Comparison of ENCODE assay signal across 16 cellular contexts in the genomic region with DNA sequence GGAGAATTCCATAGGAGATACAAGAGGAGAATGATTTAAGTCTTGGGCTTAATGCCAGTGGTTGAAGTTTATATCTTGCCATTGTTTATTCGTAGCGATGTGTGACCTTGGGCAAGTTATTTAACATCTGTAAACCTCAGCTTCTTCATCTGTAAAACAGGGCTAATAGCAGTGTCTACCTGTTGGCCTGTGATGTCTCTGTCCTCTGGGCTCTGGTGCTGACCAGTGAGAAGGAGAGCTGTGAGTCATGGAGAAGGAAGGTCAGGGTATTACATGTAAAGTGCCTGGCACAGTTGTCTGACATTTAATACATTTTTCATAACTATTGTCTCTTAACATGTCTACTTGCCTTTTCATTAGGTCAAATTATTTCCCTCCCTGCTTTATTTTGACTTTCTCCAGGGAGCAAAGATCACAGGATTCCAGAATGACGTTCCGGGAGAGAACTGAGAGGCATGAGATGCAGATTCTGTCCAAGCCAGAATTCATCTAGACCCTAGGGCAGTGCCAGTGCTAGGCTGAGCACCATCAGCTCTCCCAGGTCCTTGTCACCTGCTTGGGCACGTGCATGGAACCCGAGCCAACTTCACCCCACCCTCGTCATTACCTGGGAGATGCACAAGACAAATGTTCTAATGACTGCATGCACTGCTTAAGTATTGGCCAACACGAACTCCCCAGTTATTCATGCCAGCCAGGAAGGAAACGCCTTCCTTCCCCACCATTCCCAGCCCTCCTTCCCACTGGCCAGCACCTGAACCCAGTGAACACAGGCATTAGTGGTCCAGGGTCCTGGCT.
A peak's percentile ranks its signal among the peaks of the same experiment; 100 is the strongest.
DNase-seq lines count a peak whose midpoint lies in the region; ATAC-seq and TF ChIP-seq lines count a peak whose summit lies in the region.
"Had no signal": no experiment of that assay in that cellular context is flagged by ENCODE, and none has a peak within 500 bp of the region (broad histone marks: within the 10 kb centered on the region; RNA-seq: fewer than 3 reads in every experiment).

No MANE protein-coding gene starts in this region.

- H3K36me3 ChIP-seq in GM23248 (ENCODE audit: low read depth), result no peaks in the 10 kb centered on the region
- no peaks in the 10 kb centered on the region for H3K36me3 ChIP-seq in mammary epithelial cell (ENCODE audit: insufficient read depth, low read length)
- H3K36me3 ChIP-seq in spleen, result no peaks in the 10 kb centered on the region
- H3K36me3 ChIP-seq: gastroesophageal sphincter, SJSA1 had no signal

- in situ Hi-C loops in GM23248 (cut with MboI), result no loop called here
- in situ Hi-C loops in mammary epithelial cell (cut with MboI; ENCODE audit: low sequenced_read_pairs in 2 of 2), result no loop called here

- WGBS in GM23248 (ENCODE audit: low coverage in 1 of 2, low lambda C conversion rate in 2 of 2, missing lambda C conversion rate in 2 of 2), 2 experiments, result 44 to 45% methylated on average over 9 of the region's 9 CpGs
- WGBS in mammary epithelial cell (ENCODE audit: low coverage, missing lambda C conversion rate), result 59% methylated on average over 8 of the region's 9 CpGs
- 70 to 80% (median 79%) methylated on average over 9 of the region's 9 CpGs for WGBS in spleen, 5 donors

- TF ChIP-seq POLR2A in spleen (IDR thresholded peaks at IDR 0.05), result no peak

- no peaks in the 10 kb centered on the region; the same call in 1 of the 2 replicates for H3F3A ChIP-seq in GM23248 (ENCODE audit: insufficient read depth)

- H2AFZ ChIP-seq in GM23248 (no peak overlapping the region), mammary epithelial cell (ENCODE audit: low read depth, low read length) (no peak overlapping the region)

- H3K27ac ChIP-seq in GM23248 (no peak overlapping the region), mammary epithelial cell (ENCODE audit: insufficient read depth, low read depth, low read length) (no peak overlapping the region), spleen (no peak overlapping the region)
- H3K27ac ChIP-seq: gastroesophageal sphincter, SJSA1 had no signal

- H3K9ac ChIP-seq in GM23248 (no peak overlapping the region), mammary epithelial cell (ENCODE audit: insufficient read depth, low read length) (no peak overlapping the region)

- H4K20me1 ChIP-seq in GM23248 (ENCODE audit: insufficient read depth) (no peaks in the 10 kb centered on the region), mammary epithelial cell (ENCODE audit: insufficient read depth, low read length) (no peaks in the 10 kb centered on the region)

- 0 out of 2 replicates have a peak, but pooled peaks cover 3% of the 10 kb centered on the region for H3K27me3 ChIP-seq in GM23248 (replicated peaks; ENCODE audit: insufficient read depth)
- no peaks in the 10 kb centered on the region for H3K27me3 ChIP-seq in mammary epithelial cell (ENCODE audit: insufficient read depth, low read length)
- H3K27me3 ChIP-seq in spleen (replicated peaks in 1 of 7), result no peaks in the 10 kb centered on the region
- H3K27me3 ChIP-seq: gastroesophageal sphincter, SJSA1 had no signal

- no peak for ATAC-seq in GM18858 (IDR thresholded peaks at IDR 0.05; ENCODE audit: unreplicated experiment)
- ATAC-seq: gastroesophageal sphincter had no signal

- H3K9me2 ChIP-seq in GM23248 (ENCODE audit: insufficient read depth), result no peaks in the 10 kb centered on the region

- H3K4me2 ChIP-seq in GM23248 (ENCODE audit: unreplicated experiment), result no peak overlapping the region
- no peak overlapping the region for H3K4me2 ChIP-seq in mammary epithelial cell (ENCODE audit: insufficient read depth, low read depth, low read length)

- dilution Hi-C loops in mammary epithelial cell (cut with HindIII; ENCODE audit: low sequenced_read_pairs), result no loop called here

- DNase-seq in GM23248, result peak; percentile 13
- peak; percentile 9 for DNase-seq in NCI-H69 (lab: John Stamatoyannopoulos, UW)
- DNase-seq in mammary epithelial cell, result peak; percentile 14
- DNase-seq in mucosa of gallbladder (ENCODE audit: low spot score), result peak; percentile 8
- no peak for DNase-seq in occipital lobe (lab: John Stamatoyannopoulos, UW)
- DNase-seq in spleen, result no peak
- DNase-seq: activated CD4-positive, alpha-beta T cell treated with anti-CD3 and anti-CD28 coated beads, Interleukin-2, amount 10 ng/mL, durations not matched to agents 24 days and 14 days; activated naive CD8-positive, alpha-beta T cell treated with anti-CD3 and anti-CD28 coated beads, Interleukin-2, amount 10 ng/mL, durations not matched to agents 7 days and 5 days; activated T-cell treated with anti-CD3 and anti-CD28 coated beads, Interleukin-2, amount 50 U/mL, for 24 hours; DND-41; NCI-H2171 treated with DMSO at 0.1 percent for 48 hours; nephron progenitor cell; T1000 had no signal

- CTCF ChIA-PET in mammary epithelial cell (lab: Charles Lee; ENCODE audit: low non-redundant PET), result no interaction called here

- H3K9me3 ChIP-seq in GM23248 (ENCODE audit: low read depth) (no peaks in the 10 kb centered on the region), mammary epithelial cell (replicated peaks; ENCODE audit: insufficient read depth, low read length) (no peaks in the 10 kb centered on the region), spleen (no peaks in the 10 kb centered on the region)
- H3K9me3 ChIP-seq: gastroesophageal sphincter, SJSA1 had no signal

- no peak overlapping the region for H3K4me3 ChIP-seq in GM23248
- no peak overlapping the region for H3K4me3 ChIP-seq in mammary epithelial cell (replicated peaks in 1 of 3; ENCODE audit: insufficient read depth in 1 of 3, low read depth in 2 of 3, low read length in 3 of 3)
- no peak overlapping the region for H3K4me3 ChIP-seq in spleen
- H3K4me3 ChIP-seq: gastroesophageal sphincter, SJSA1 had no signal

- TF ChIP-seq CTCF in mammary epithelial cell (conservative IDR thresholded peaks at IDR 0.05 in 1 of 2, IDR thresholded peaks at IDR 0.05 in 1 of 2; ENCODE audit: extremely low read depth in 1 of 2, insufficient read depth in 1 of 2, low read depth in 1 of 2, low read length in 2 of 2), result no peak
- TF ChIP-seq CTCF in spleen (IDR thresholded peaks at IDR 0.05 in 8 of 11, conservative IDR thresholded peaks at IDR 0.05 in 3 of 11), result no peak

- intact Hi-C loops in mammary epithelial cell (cut with micrococcal nuclease), result no loop called here
- intact Hi-C loops in spleen (cut with DNase I; ENCODE audit: low total_unique reads), result no loop called here

- no TSS peak for BruUV-seq in mammary epithelial cell (replicated peaks; lab: Mats Ljungman, UMichigan)

- H3K4me1 ChIP-seq in GM23248 (ENCODE audit: insufficient read depth), result peaks cover 11% of the 10 kb centered on the region; the same call in 1 of the 2 replicates
- peaks cover 8% of the 10 kb centered on the region for H3K4me1 ChIP-seq in mammary epithelial cell (ENCODE audit: insufficient read depth, low read length)
- H3K4me1 ChIP-seq in spleen, result no peaks in the 10 kb centered on the region

- no peaks in the 10 kb centered on the region for H3K79me2 ChIP-seq in GM23248 (ENCODE audit: insufficient read depth)
- H3K79me2 ChIP-seq in mammary epithelial cell (ENCODE audit: insufficient read depth, low read length), result no peaks in the 10 kb centered on the region

Comparison
In these comparisons a context has a peak if more than half of its experiments do, and no peak if none do; other contexts are left out.
1. DNase-seq: peak in GM23248 (single experiment), NCI-H69 (single experiment), mammary epithelial cell (single experiment) and mucosa of gallbladder (single experiment); none in occipital lobe (single experiment) and spleen (single experiment).